Comparison of ENCODE assay signal across 2 cellular contexts in genomic region chr11:45885274-45885920, GRCh38.
TF ChIP-seq lines count a peak whose summit lies in the region.

Gene MAPK8IP1, plus strand, starts transcription at chr11:45885651. Its CDS starts 170 bp downstream, at chr11:45885821.

TF ChIP-seq in HEK293, 187 proteins besides CTCF, POLR2A, EP300 and RAD21 (continued from another document):
- TF ChIP-seq PRDM10 (tag by site-specific recombination; IDR thresholded peaks at IDR 0.05) (peak; percentile 60; the same call in 1 of the 2 replicates), ZNF350 (tag by site-specific recombination; IDR thresholded peaks at IDR 0.05) (no peak), ZNF23 (tag by site-specific recombination; IDR thresholded peaks at IDR 0.05; ENCODE audit: borderline replicate concordance) (no peak), KLF1 (tag by site-specific recombination; IDR thresholded peaks at IDR 0.05) (no peak)

TF ChIP-seq in HepG2, 621 proteins besides CTCF, POLR2A, EP300 and RAD21 (continued from another document and continues in another):
- TF ChIP-seq ZSCAN9 (CRISPR knock-in tag; IDR thresholded peaks at IDR 0.05; ENCODE audit: borderline replicate concordance): peak; percentile 87; the same call in 1 of the 2 replicates
- no peak for TF ChIP-seq NR2F1 (CRISPR knock-in tag; IDR thresholded peaks at IDR 0.05)
- no peak for TF ChIP-seq ZNF317 (CRISPR knock-in tag; IDR thresholded peaks at IDR 0.05)
- no peak for TF ChIP-seq HNF4G (IDR thresholded peaks at IDR 0.05; ENCODE audit: borderline replicate concordance, low read depth, low read length)
- TF ChIP-seq HNF4G (CRISPR knock-in tag; IDR thresholded peaks at IDR 0.05; ENCODE audit: borderline replicate concordance, low read depth): no peak
- TF ChIP-seq ZBTB40 (IDR thresholded peaks at IDR 0.05): no peak
- TF ChIP-seq ZBTB40 (CRISPR knock-in tag; IDR thresholded peaks at IDR 0.05): 0 out of 2 replicates have a peak, but pooled peaks have one; percentile 2
- TF ChIP-seq HNRNPLL (IDR thresholded peaks at IDR 0.05; ENCODE audit: low read depth, low read length, poor library complexity, severe bottlenecking): peak; percentile 69
- no peak for TF ChIP-seq MAFG (CRISPR knock-in tag; IDR thresholded peaks at IDR 0.05)
- TF ChIP-seq FOXA1 (IDR thresholded peaks at IDR 0.05): no peak
- TF ChIP-seq FOXA1 (CRISPR knock-in tag; IDR thresholded peaks at IDR 0.05): no peak
- TF ChIP-seq TBL1XR1 (IDR thresholded peaks at IDR 0.05; ENCODE audit: borderline replicate concordance, low read length, partially characterized antibody): no peak
- TF ChIP-seq ZBTB20 (CRISPR knock-in tag; IDR thresholded peaks at IDR 0.05; ENCODE audit: borderline replicate concordance, low read depth): no peak
- 0 out of 2 replicates have a peak, but pooled peaks have one; percentile 32 for TF ChIP-seq ZNF335 (CRISPR knock-in tag; IDR thresholded peaks at IDR 0.05)
- TF ChIP-seq ZNF275 (CRISPR knock-in tag; IDR thresholded peaks at IDR 0.05; ENCODE audit: borderline replicate concordance): no peak
- TF ChIP-seq ZNF574 (CRISPR knock-in tag; IDR thresholded peaks at IDR 0.05): peak; percentile 44; the same call in 1 of the 2 replicates
- TF ChIP-seq EHMT2 (IDR thresholded peaks at IDR 0.05; ENCODE audit: borderline replicate concordance, low read depth, low read length): peak; percentile 75; the same call in 1 of the 2 replicates
- TF ChIP-seq ZNF556 (CRISPR knock-in tag; IDR thresholded peaks at IDR 0.05; ENCODE audit: borderline replicate concordance): no peak
- peak; percentile 51; the same call in 1 of the 2 replicates for TF ChIP-seq ZNF546 (CRISPR knock-in tag; conservative IDR thresholded peaks at IDR 0.05)
- TF ChIP-seq SOX5 (CRISPR knock-in tag; IDR thresholded peaks at IDR 0.05; ENCODE audit: borderline replicate concordance): no peak
- TF ChIP-seq ARNTL (CRISPR knock-in tag; IDR thresholded peaks at IDR 0.05): no peak
- TF ChIP-seq IKZF5 (CRISPR knock-in tag; IDR thresholded peaks at IDR 0.05): peak; percentile 71; the same call in 1 of the 2 replicates
- TF ChIP-seq FIP1L1 (IDR thresholded peaks at IDR 0.05; ENCODE audit: borderline replicate concordance, insufficient read depth, low read depth, low read length): no peak
- TF ChIP-seq DRAP1 (CRISPR knock-in tag; IDR thresholded peaks at IDR 0.05): no peak
- 0 out of 2 replicates have a peak, but pooled peaks have one; percentile 19 for TF ChIP-seq KAT8 (CRISPR knock-in tag; IDR thresholded peaks at IDR 0.05)
- TF ChIP-seq TFDP2 (CRISPR knock-in tag; IDR thresholded peaks at IDR 0.05): no peak
- no peak for TF ChIP-seq ZNF512B (CRISPR knock-in tag; IDR thresholded peaks at IDR 0.05; ENCODE audit: borderline replicate concordance)
- TF ChIP-seq ZNF816 (CRISPR knock-in tag; IDR thresholded peaks at IDR 0.05; ENCODE audit: borderline replicate concordance): 0 out of 2 replicates have a peak, but pooled peaks have one; percentile 36
- TF ChIP-seq MXI1 (IDR thresholded peaks at IDR 0.05; ENCODE audit: borderline replicate concordance, low read depth, low read length): peak; percentile 38; the same call in 1 of the 3 replicates
- no peak for TF ChIP-seq ZNF276 (CRISPR knock-in tag; IDR thresholded peaks at IDR 0.05; ENCODE audit: low read depth)
- no peak for TF ChIP-seq NR2C2 (CRISPR knock-in tag; IDR thresholded peaks at IDR 0.05; ENCODE audit: borderline replicate concordance)
